Comparison of ENCODE assay signal across 19 cellular contexts in the genomic region with DNA sequence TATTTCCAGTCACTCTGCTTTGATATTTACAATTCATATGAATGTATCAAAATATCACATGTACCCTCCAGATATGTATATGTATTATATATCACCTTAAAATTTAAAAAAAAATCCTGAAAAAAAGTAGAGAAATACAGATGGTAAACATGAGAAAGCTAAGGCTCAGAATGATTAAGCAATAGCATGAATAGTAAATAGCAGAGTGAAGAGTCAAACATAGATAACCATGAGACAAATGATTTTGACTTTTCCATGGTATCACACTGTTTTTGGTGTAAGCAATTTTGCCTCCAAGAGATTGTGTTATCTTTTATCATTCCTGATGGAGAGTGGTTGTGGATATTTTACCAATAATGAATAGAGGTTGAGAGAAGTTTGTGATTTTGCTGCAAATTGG.
"Had no signal": no experiment of that assay in that cellular context is flagged by ENCODE, and none has a peak within 500 bp of the region (broad histone marks: within the 10 kb centered on the region; RNA-seq: fewer than 3 reads in every experiment).

No MANE protein-coding gene starts in this region.

- H3K27me3 ChIP-seq: esophagus muscularis mucosa, neutrophil, right atrium auricular region, sigmoid colon, suprapubic skin, thyroid gland had no signal

- H3K9me3 ChIP-seq: esophagus muscularis mucosa, neutrophil, right atrium auricular region, sigmoid colon, suprapubic skin, thyroid gland had no signal

- ATAC-seq: effector memory CD8-positive, alpha-beta T cell; left colon; naive thymus-derived CD4-positive, alpha-beta T cell had no signal

- H3K9me3 Mint-ChIP-seq: dendritic cell treated with granulocyte-macrophage colony-stimulating factor and Interleukin-4, amounts not matched to agents 40 ng/mL and 50 ng/mL, for 4 days; type B pancreatic cell had no signal

- H3K27me3 Mint-ChIP-seq: dendritic cell treated with granulocyte-macrophage colony-stimulating factor and Interleukin-4, amounts not matched to agents 40 ng/mL and 50 ng/mL, for 4 days; effector memory CD8-positive, alpha-beta T cell; naive thymus-derived CD4-positive, alpha-beta T cell; type B pancreatic cell had no signal

- H3K4me1 ChIP-seq: right atrium auricular region, thyroid gland had no signal

- H3K36me3 ChIP-seq: esophagus muscularis mucosa, neutrophil, right atrium auricular region, sigmoid colon, suprapubic skin, thyroid gland had no signal

- H3K36me3 Mint-ChIP-seq: naive thymus-derived CD4-positive, alpha-beta T cell; type B pancreatic cell had no signal

- H3K27ac Mint-ChIP-seq: dendritic cell treated with granulocyte-macrophage colony-stimulating factor and Interleukin-4, amounts not matched to agents 40 ng/mL and 50 ng/mL, for 4 days; effector memory CD8-positive, alpha-beta T cell; naive thymus-derived CD4-positive, alpha-beta T cell; type B pancreatic cell had no signal

- H3K4me3 ChIP-seq: esophagus muscularis mucosa, right atrium auricular region, sigmoid colon, suprapubic skin, thyroid gland had no signal

- H3K27ac ChIP-seq: esophagus muscularis mucosa, neutrophil, right atrium auricular region, sigmoid colon, suprapubic skin, thyroid gland had no signal

- H3K4me3 Mint-ChIP-seq: dendritic cell treated with granulocyte-macrophage colony-stimulating factor and Interleukin-4, amounts not matched to agents 40 ng/mL and 50 ng/mL, for 4 days; effector memory CD8-positive, alpha-beta T cell; naive thymus-derived CD4-positive, alpha-beta T cell; type B pancreatic cell had no signal

- H3K4me1 Mint-ChIP-seq: naive thymus-derived CD4-positive, alpha-beta T cell had no signal

- DNase-seq: effector memory CD8-positive, alpha-beta T cell; foreskin melanocyte; head of caudate nucleus; hippocampal formation; left colon; naive thymus-derived CD4-positive, alpha-beta T cell; posterior cingulate gyrus; sigmoid colon; small intestine; stimulated activated CD4-positive, alpha-beta T cell treated with anti-CD3 and anti-CD28 coated beads, Interleukin-12 subunit alpha, Interleukin-12 subunit beta, amount 100 ng/mL, for 4 hours; stimulated activated naive CD4-positive, alpha-beta T cell; thyroid gland had no signal

- FAIRE-seq: small intestine, urothelium cell line had no signal
